25 cellular contexts compared by ENCODE assay signal in the genomic region with DNA sequence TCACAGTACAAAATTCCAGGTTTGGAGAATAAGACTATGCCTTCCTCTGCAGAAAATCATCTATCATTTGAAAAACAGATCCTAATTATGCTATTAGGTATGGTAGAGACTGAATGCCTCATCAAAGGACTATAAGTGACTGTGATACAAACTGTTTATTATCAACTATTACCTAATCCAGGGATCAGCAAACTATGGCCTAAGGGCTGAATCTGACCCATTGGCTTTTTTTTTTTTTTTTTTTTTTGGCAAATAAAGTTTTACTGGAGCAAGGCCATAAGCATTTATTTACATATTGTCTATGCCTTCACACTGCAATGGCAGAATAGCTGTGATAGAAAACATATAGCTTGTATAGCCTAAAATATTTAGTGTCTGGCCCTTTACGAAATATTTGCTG. TPM values are rescaled to one million over a fixed set of nuclear protein-coding genes. Genes with fewer than 3 reads are reported as not detected.
"Had no signal": no experiment of that assay in that cellular context is flagged by ENCODE, and none has a peak within 500 bp of the region (broad histone marks: within the 10 kb centered on the region; RNA-seq: fewer than 3 reads in every experiment).

No MANE protein-coding gene starts in this region.

- DNase-seq: activated CD4-positive, alpha-beta T cell treated with anti-CD3 and anti-CD28 coated beads for 36 hours; activated CD4-positive, alpha-beta T cell treated with anti-CD3 and anti-CD28 coated beads, Interleukin-2, amount 10 ng/mL, durations not matched to agents 7 days and 5 days; activated CD4-positive, alpha-beta T cell treated with anti-CD3 and anti-CD28 coated beads, Interleukin-2, amount 50 U/mL, for 48 hours; activated CD8-positive, alpha-beta T cell treated with anti-CD3 and anti-CD28 coated beads, Interleukin-2, amount 10 ng/mL, durations not matched to agents 7 days and 5 days; activated gamma-delta T cell; activated naive CD4-positive, alpha-beta T cell treated with Interleukin-2 at 50 U/mL for 16 hours; activated naive CD8-positive, alpha-beta T cell treated with anti-CD3 and anti-CD28 coated beads, Interleukin-2, amount 10 ng/mL, durations not matched to agents 7 days and 5 days; activated T-cell treated with anti-CD3 and anti-CD28 coated beads, Interleukin-2, amount 50 U/mL, for 24 hours; amygdala; NCI-H1048; NCI-H1105 treated with DMSO at 0.1 percent for 48 hours; NCI-H1436; NCI-H1694; NCI-H1930; NCI-H2081 treated with DMSO at 0.1 percent for 48 hours; NCI-H226; NCI-H446 treated with DMSO at 0.1 percent for 48 hours; NCI-H524; SHP77; SJCRH30 had no signal

- H3K4me1 ChIP-seq: ascending aorta, SJCRH30 had no signal

- H3K27me3 ChIP-seq: ascending aorta, cardiac muscle cell, SJCRH30 had no signal

- H3K4me3 ChIP-seq: ascending aorta, cardiac muscle cell, SJCRH30, SK-N-MC had no signal

- ATAC-seq: activated CD4-positive, alpha-beta T cell treated with anti-CD3 and anti-CD28 coated beads for 36 hours; activated CD8-positive, alpha-beta T cell treated with anti-CD3 and anti-CD28 coated beads, Interleukin-2, amount 10 ng/mL, durations not matched to agents 7 days and 5 days; Panc1 had no signal

- FAIRE-seq: TTC549 had no signal

- H3K9me3 ChIP-seq: ascending aorta, SJCRH30 had no signal

- H3K36me3 ChIP-seq: ascending aorta, cardiac muscle cell, SJCRH30 had no signal

- H3K27ac ChIP-seq: ascending aorta, cardiac muscle cell, SJCRH30, SK-N-MC had no signal

RNA-seq across cellular contexts. Expression of a gene that starts 4.7 kb away (rescaled TPM):
- total RNA-seq: ascending aorta had no signal
